Comparison of ENCODE assay signal across 11 cellular contexts in the genomic region with DNA sequence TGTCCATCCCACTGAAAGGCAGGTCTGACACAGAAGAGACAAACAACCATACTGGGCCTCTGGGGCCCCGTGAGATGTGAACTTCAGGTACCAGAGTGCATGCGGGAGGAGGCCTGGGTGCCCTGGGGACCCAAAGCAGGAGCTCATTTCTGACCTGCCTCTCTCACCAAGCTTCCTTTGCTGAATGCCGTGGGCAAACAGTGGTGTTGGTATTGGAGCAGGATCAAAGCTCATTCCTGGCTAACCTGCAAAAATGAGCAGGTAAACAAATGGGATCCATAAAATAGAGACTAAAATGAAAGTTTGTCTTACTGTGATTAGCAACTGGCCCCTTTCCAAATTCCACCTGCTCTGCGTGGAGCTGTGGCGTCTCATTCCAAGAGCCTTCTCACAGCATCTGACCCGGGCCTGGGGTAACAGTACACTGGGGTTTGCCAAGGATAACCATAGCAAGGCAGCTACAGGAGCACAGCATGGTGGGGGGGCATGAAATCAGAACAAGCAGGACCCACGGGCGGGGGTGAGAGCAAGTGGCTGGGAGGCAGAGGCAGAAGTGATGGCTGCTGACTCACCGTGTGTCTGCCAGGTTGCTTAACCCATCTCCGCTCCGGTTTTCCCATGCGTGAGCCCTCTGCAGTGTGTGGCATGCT.
DNase-seq lines count a peak whose midpoint lies in the region; ATAC-seq and TF ChIP-seq lines count a peak whose summit lies in the region.
"Had no signal": no experiment of that assay in that cellular context is flagged by ENCODE, and none has a peak within 500 bp of the region (broad histone marks: within the 10 kb centered on the region; RNA-seq: fewer than 3 reads in every experiment).

No MANE protein-coding gene starts in this region.

- H3K4me1 Mint-ChIP-seq in stimulated activated effector memory CD8-positive, alpha-beta T cell treated with anti-CD3 and anti-CD28 coated beads, Interleukin-12 subunit alpha, Interleukin-12 subunit beta, amount 100 ng/mL, for 72 hours = no peaks in the 10 kb centered on the region
- H3K4me1 Mint-ChIP-seq: central memory CD8-positive, alpha-beta T cell had no signal

- in situ Hi-C loops in Panc1 (cut with HindIII; ENCODE audit: low pct_unique_long_range_greater_than_20kb, low sequenced_read_pairs) = no loop called here

- CTCF ChIA-PET in Panc1 (lab: Charles Lee) = no interaction called here

- H3K4me3 ChIP-seq in LNCaP clone FGC (ENCODE audit: low read depth, low read length) (peak overlapping the region; percentile 13), Panc1 (ENCODE audit: low read depth in 2 of 2, low read length in 2 of 2) (no peak overlapping the region), hepatocyte (no peak overlapping the region)

- intact Hi-C loops in Panc1 (cut with micrococcal nuclease; ENCODE audit: unreplicated experiment) = no loop called here

- H3K9me3 Mint-ChIP-seq in stimulated activated effector memory CD8-positive, alpha-beta T cell treated with anti-CD3 and anti-CD28 coated beads, Interleukin-12 subunit alpha, Interleukin-12 subunit beta, amount 100 ng/mL, for 72 hours = no peaks in the 10 kb centered on the region
- H3K9me3 Mint-ChIP-seq: central memory CD8-positive, alpha-beta T cell; HFFc6; stimulated activated naive CD8-positive, alpha-beta T cell treated with anti-CD3 and anti-CD28 coated beads, Interleukin-15, Interleukin-2, amounts not matched to agents 100 ng/mL and 50 ng/mL, for 24 hours had no signal

- peaks cover 8% of the 10 kb centered on the region for H3K27me3 ChIP-seq in Panc1 (ENCODE audit: control insufficient read depth, insufficient read depth, low read length)
- H3K27me3 ChIP-seq in hepatocyte = no peaks in the 10 kb centered on the region

- no peaks in the 10 kb centered on the region for H3K4me1 ChIP-seq in Panc1 (ENCODE audit: control insufficient read depth, insufficient read depth, low read length)
- H3K4me1 ChIP-seq in hepatocyte (ENCODE audit: insufficient read depth) = peaks cover 22% of the 10 kb centered on the region

- no peak overlapping the region for H2AFZ ChIP-seq in hepatocyte

- H3K36me3 ChIP-seq in Panc1 (ENCODE audit: control insufficient read depth, insufficient read depth, low read length) (no peaks in the 10 kb centered on the region), hepatocyte (replicated peaks; ENCODE audit: insufficient read depth, low read depth) (no peaks in the 10 kb centered on the region)

- no peaks in the 10 kb centered on the region for H3K9me2 ChIP-seq in hepatocyte (replicated peaks; ENCODE audit: insufficient read depth)

- H3K36me3 Mint-ChIP-seq in stimulated activated effector memory CD8-positive, alpha-beta T cell treated with anti-CD3 and anti-CD28 coated beads, Interleukin-12 subunit alpha, Interleukin-12 subunit beta, amount 100 ng/mL, for 72 hours = no peaks in the 10 kb centered on the region

- peak; percentile 95 for DNase-seq in LNCaP clone FGC (ENCODE audit: low read depth)
- DNase-seq in Panc1 (ENCODE audit: low read depth, low spot score) = no peak
- peak; percentile 48 for DNase-seq in hepatocyte (ENCODE audit: low spot score)
- DNase-seq in stimulated activated effector memory CD8-positive, alpha-beta T cell treated with anti-CD3 and anti-CD28 coated beads, Interleukin-12 subunit alpha, Interleukin-12 subunit beta, amount 100 ng/mL, for 72 hours (ENCODE audit: low spot score in 2 of 2) = no peak
- DNase-seq in NCI-H1694 treated with DMSO at 0.1 percent for 48 hours (lab: John Stamatoyannopoulos, UW) = no peak
- no peak for DNase-seq in stimulated activated naive CD8-positive, alpha-beta T cell treated with anti-CD3 and anti-CD28 coated beads, Interleukin-15, Interleukin-2, amounts not matched to agents 100 U/mL and 50 U/mL, for 24 hours
- DNase-seq: HFFc6, left cardiac atrium had no signal

- H3K79me2 ChIP-seq in hepatocyte = peaks cover 48% of the 10 kb centered on the region

- H3K4me2 ChIP-seq in hepatocyte = peak overlapping the region; percentile 43

- POLR2A ChIA-PET in Panc1 (lab: Charles Lee) = interaction anchor here (0.6 kb wide), 1 partner anchor 328 kb away, joined by 12 read pairs; no protein-coding TSS in a partner anchor

- H3K9me3 ChIP-seq in Panc1 (ENCODE audit: control insufficient read depth, insufficient read depth, low read depth, low read length) (no peaks in the 10 kb centered on the region), hepatocyte (ENCODE audit: low read depth) (no peaks in the 10 kb centered on the region)

- ATAC-seq in Panc1 (peak; percentile 47; the same call in 1 of the 2 replicates), HG03045 (IDR thresholded peaks at IDR 0.05; ENCODE audit: unreplicated experiment) (no peak)
- peak; percentile 18 for ATAC-seq in stimulated activated effector memory CD8-positive, alpha-beta T cell treated with anti-CD3 and anti-CD28 coated beads, Interleukin-12 subunit alpha, Interleukin-12 subunit beta, amount 100 ng/mL, for 72 hours
- no peak for ATAC-seq in stimulated activated naive CD8-positive, alpha-beta T cell treated with anti-CD3 and anti-CD28 coated beads, Interleukin-15, Interleukin-2, amounts not matched to agents 100 U/mL and 50 U/mL, for 24 hours

- whole genome bisulfite sequencing in hepatocyte (ENCODE audit: low lambda C conversion rate, missing lambda C conversion rate) = 64% methylated on average over 12 of the region's 12 CpGs

- BruUV-seq in Panc1 (replicated peaks; lab: Mats Ljungman, UMichigan) = no TSS peak

- no peak overlapping the region for H3K4me3 Mint-ChIP-seq in stimulated activated effector memory CD8-positive, alpha-beta T cell treated with anti-CD3 and anti-CD28 coated beads, Interleukin-12 subunit alpha, Interleukin-12 subunit beta, amount 100 ng/mL, for 72 hours
- H3K4me3 Mint-ChIP-seq: central memory CD8-positive, alpha-beta T cell; HFFc6; stimulated activated naive CD8-positive, alpha-beta T cell treated with anti-CD3 and anti-CD28 coated beads, Interleukin-15, Interleukin-2, amounts not matched to agents 100 ng/mL and 50 ng/mL, for 24 hours had no signal

- no peak overlapping the region for H3K27ac ChIP-seq in Panc1 (ENCODE audit: low read length)
- peak overlapping the region; percentile 71 for H3K27ac ChIP-seq in hepatocyte

- H4K20me1 ChIP-seq in hepatocyte (ENCODE audit: insufficient read depth, poor library complexity, severe bottlenecking) = peaks cover 11% of the 10 kb centered on the region

- no peak for TF ChIP-seq CTCF in LNCaP clone FGC (IDR thresholded peaks at IDR 0.05; ENCODE audit: control insufficient read depth, extremely low read depth, insufficient read depth)
- TF ChIP-seq CTCF in Panc1 (IDR thresholded peaks at IDR 0.05) = no peak
- no peak for TF ChIP-seq CTCF in hepatocyte (IDR thresholded peaks at IDR 0.05; ENCODE audit: poor library complexity)

- no peak overlapping the region for H3K27ac Mint-ChIP-seq in stimulated activated effector memory CD8-positive, alpha-beta T cell treated with anti-CD3 and anti-CD28 coated beads, Interleukin-12 subunit alpha, Interleukin-12 subunit beta, amount 100 ng/mL, for 72 hours
- H3K27ac Mint-ChIP-seq: HFFc6; stimulated activated naive CD8-positive, alpha-beta T cell treated with anti-CD3 and anti-CD28 coated beads, Interleukin-15, Interleukin-2, amounts not matched to agents 100 ng/mL and 50 ng/mL, for 24 hours had no signal

Comparison
In these comparisons a context has a peak if more than half of its experiments do, and no peak if none do; other contexts are left out.
1. DNase-seq: peak in LNCaP clone FGC (single experiment) and hepatocyte (single experiment); none in Panc1 (single experiment), stimulated activated effector memory CD8-positive, alpha-beta T cell treated with anti-CD3 and anti-CD28 coated beads, Interleukin-12 subunit alpha, Interleukin-12 subunit beta, amount 100 ng/mL, for 72 hours (0 of 2), NCI-H1694 treated with DMSO at 0.1 percent for 48 hours (single experiment) and stimulated activated naive CD8-positive, alpha-beta T cell treated with anti-CD3 and anti-CD28 coated beads, Interleukin-15, Interleukin-2, amounts not matched to agents 100 U/mL and 50 U/mL, for 24 hours (single experiment).
2. ATAC-seq: peak in Panc1 (single experiment) and stimulated activated effector memory CD8-positive, alpha-beta T cell treated with anti-CD3 and anti-CD28 coated beads, Interleukin-12 subunit alpha, Interleukin-12 subunit beta, amount 100 ng/mL, for 72 hours (single experiment); none in HG03045 (single experiment) and stimulated activated naive CD8-positive, alpha-beta T cell treated with anti-CD3 and anti-CD28 coated beads, Interleukin-15, Interleukin-2, amounts not matched to agents 100 U/mL and 50 U/mL, for 24 hours (single experiment).